In the genomic region with DNA sequence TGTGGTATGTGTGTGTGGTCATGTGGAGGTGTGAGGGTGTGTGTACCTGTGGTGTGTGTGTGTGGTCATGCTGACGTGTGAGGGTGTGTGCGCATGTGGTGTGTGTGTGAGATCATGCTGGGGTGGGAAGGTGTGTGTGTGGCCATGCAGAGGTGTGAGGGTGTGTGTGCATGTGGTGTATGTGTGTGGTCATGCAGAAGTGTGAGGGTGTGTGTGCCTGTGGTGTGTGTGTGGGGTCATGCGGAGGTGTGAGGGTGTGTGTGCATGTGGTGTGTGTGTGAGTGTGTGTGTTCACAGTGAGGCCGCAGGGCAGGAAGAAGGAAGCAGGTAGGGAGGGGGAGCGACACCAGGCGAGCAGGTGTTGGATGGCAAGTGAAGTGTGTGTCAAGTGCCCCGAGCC, we compare ENCODE assay signal across 2 cellular contexts.
TF ChIP-seq lines count a peak whose summit lies in the region.

No MANE protein-coding gene starts in this region.

TF ChIP-seq in HEK293, 187 proteins besides CTCF, POLR2A, EP300 and RAD21 (continues in another document):
- TF ChIP-seq ZXDB (tag by site-specific recombination; IDR thresholded peaks at IDR 0.05) = no peak
- TF ChIP-seq YY2 (tag by site-specific recombination; IDR thresholded peaks at IDR 0.05) = no peak
- no peak for TF ChIP-seq ZNF155 (tag by site-specific recombination; IDR thresholded peaks at IDR 0.05)
- no peak for TF ChIP-seq ZNF211 (tag by site-specific recombination; IDR thresholded peaks at IDR 0.05; ENCODE audit: low read depth)
- TF ChIP-seq, protein P1, sequence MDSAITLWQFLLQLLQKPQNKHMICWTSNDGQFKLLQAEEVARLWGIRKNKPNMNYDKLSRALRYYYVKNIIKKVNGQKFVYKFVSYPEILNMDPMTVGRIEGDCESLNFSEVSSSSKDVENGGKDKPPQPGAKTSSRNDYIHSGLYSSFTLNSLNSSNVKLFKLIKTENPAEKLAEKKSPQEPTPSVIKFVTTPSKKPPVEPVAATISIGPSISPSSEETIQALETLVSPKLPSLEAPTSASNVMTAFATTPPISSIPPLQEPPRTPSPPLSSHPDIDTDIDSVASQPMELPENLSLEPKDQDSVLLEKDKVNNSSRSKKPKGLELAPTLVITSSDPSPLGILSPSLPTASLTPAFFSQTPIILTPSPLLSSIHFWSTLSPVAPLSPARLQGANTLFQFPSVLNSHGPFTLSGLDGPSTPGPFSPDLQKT (IDR thresholded peaks at IDR 0.05; ENCODE audit: borderline replicate concordance, low read depth, low read length) = no peak
- TF ChIP-seq ZNF394 (tag by site-specific recombination; IDR thresholded peaks at IDR 0.05; ENCODE audit: borderline replicate concordance) = no peak
- TF ChIP-seq ZNF747 (tag by site-specific recombination; IDR thresholded peaks at IDR 0.05) = no peak
- TF ChIP-seq ZNF701 (tag by site-specific recombination; IDR thresholded peaks at IDR 0.05) = no peak
- no peak for TF ChIP-seq BCL11A (tag by site-specific recombination; IDR thresholded peaks at IDR 0.05; ENCODE audit: low read depth)
- TF ChIP-seq ZFHX2 (tag by site-specific recombination; conservative IDR thresholded peaks at IDR 0.05) = peak; percentile 85
- no peak for TF ChIP-seq PRDM1 (tag by site-specific recombination; IDR thresholded peaks at IDR 0.05)
- TF ChIP-seq EGR2 (tag by site-specific recombination; IDR thresholded peaks at IDR 0.05; ENCODE audit: low read depth) = peak; percentile 89; the same call in 1 of the 2 replicates
- no peak for TF ChIP-seq ZNF473 (tag by site-specific recombination; IDR thresholded peaks at IDR 0.05)
- no peak for TF ChIP-seq ZNF558 (tag by site-specific recombination; IDR thresholded peaks at IDR 0.05)
- TF ChIP-seq, protein P2, sequence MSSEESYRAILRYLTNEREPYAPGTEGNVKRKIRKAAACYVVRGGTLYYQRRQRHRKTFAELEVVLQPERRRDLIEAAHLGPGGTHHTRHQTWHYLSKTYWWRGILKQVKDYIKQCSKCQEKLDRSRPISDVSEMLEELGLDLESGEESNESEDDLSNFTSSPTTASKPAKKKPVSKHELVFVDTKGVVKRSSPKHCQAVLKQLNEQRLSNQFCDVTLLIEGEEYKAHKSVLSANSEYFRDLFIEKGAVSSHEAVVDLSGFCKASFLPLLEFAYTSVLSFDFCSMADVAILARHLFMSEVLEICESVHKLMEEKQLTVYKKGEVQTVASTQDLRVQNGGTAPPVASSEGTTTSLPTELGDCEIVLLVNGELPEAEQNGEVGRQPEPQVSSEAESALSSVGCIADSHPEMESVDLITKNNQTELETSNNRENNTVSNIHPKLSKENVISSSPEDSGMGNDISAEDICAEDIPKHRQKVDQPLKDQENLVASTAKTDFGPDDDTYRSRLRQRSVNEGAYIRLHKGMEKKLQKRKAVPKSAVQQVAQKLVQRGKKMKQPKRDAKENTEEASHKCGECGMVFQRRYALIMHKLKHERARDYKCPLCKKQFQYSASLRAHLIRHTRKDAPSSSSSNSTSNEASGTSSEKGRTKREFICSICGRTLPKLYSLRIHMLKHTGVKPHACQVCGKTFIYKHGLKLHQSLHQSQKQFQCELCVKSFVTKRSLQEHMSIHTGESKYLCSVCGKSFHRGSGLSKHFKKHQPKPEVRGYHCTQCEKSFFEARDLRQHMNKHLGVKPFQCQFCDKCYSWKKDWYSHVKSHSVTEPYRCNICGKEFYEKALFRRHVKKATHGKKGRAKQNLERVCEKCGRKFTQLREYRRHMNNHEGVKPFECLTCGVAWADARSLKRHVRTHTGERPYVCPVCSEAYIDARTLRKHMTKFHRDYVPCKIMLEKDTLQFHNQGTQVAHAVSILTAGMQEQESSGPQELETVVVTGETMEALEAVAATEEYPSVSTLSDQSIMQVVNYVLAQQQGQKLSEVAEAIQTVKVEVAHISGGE (tag by site-specific recombination; conservative IDR thresholded peaks at IDR 0.05; ENCODE audit: low read depth) = no peak
- TF ChIP-seq ZNF610 (tag by site-specific recombination; IDR thresholded peaks at IDR 0.05; ENCODE audit: borderline replicate concordance) = no peak
- TF ChIP-seq ZNF239 (tag by site-specific recombination; IDR thresholded peaks at IDR 0.05) = 0 out of 2 replicates have a peak, but pooled peaks have one; percentile 30
- TF ChIP-seq, protein P3, sequence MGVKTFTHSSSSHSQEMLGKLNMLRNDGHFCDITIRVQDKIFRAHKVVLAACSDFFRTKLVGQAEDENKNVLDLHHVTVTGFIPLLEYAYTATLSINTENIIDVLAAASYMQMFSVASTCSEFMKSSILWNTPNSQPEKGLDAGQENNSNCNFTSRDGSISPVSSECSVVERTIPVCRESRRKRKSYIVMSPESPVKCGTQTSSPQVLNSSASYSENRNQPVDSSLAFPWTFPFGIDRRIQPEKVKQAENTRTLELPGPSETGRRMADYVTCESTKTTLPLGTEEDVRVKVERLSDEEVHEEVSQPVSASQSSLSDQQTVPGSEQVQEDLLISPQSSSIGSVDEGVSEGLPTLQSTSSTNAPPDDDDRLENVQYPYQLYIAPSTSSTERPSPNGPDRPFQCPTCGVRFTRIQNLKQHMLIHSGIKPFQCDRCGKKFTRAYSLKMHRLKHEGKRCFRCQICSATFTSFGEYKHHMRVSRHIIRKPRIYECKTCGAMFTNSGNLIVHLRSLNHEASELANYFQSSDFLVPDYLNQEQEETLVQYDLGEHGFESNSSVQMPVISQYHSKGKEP (tag by site-specific recombination; IDR thresholded peaks at IDR 0.05) = no peak
- TF ChIP-seq ZNF175 (tag by site-specific recombination; IDR thresholded peaks at IDR 0.05) = no peak
- no peak for TF ChIP-seq ZNF341 (tag by site-specific recombination; IDR thresholded peaks at IDR 0.05; ENCODE audit: low read depth)
- no peak for TF ChIP-seq ZNF664 (tag by site-specific recombination; IDR thresholded peaks at IDR 0.05)
- no peak for TF ChIP-seq ZSCAN23 (tag by site-specific recombination; IDR thresholded peaks at IDR 0.05)
- TF ChIP-seq ZIC2 (tag by site-specific recombination; IDR thresholded peaks at IDR 0.05) = no peak
- TF ChIP-seq, protein P4, sequence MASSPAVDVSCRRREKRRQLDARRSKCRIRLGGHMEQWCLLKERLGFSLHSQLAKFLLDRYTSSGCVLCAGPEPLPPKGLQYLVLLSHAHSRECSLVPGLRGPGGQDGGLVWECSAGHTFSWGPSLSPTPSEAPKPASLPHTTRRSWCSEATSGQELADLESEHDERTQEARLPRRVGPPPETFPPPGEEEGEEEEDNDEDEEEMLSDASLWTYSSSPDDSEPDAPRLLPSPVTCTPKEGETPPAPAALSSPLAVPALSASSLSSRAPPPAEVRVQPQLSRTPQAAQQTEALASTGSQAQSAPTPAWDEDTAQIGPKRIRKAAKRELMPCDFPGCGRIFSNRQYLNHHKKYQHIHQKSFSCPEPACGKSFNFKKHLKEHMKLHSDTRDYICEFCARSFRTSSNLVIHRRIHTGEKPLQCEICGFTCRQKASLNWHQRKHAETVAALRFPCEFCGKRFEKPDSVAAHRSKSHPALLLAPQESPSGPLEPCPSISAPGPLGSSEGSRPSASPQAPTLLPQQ (tag by site-specific recombination; IDR thresholded peaks at IDR 0.05) = no peak

TF ChIP-seq in H1, 55 proteins besides CTCF, POLR2A, EP300 and RAD21:
- TF ChIP-seq CTBP2 (IDR thresholded peaks at IDR 0.05; ENCODE audit: borderline replicate concordance, insufficient read depth, insufficient read length, low read length) (no peak), MAFK (IDR thresholded peaks at IDR 0.05; ENCODE audit: low read depth, low read length) (no peak), RNF2 (IDR thresholded peaks at IDR 0.05; ENCODE audit: borderline replicate concordance, low read depth, low read length, missing control alignments, poor library complexity, severe bottlenecking) (no peak), CEBPB (IDR thresholded peaks at IDR 0.05; ENCODE audit: low read depth, low read length) (no peak), POLR2AphosphoS5 (IDR thresholded peaks at IDR 0.05; ENCODE audit: low read depth, low read length) (no peak), CHD2 (IDR thresholded peaks at IDR 0.05; ENCODE audit: low read length) (no peak), TAF1 (IDR thresholded peaks at IDR 0.05; ENCODE audit: low read depth, low read length) (no peak), JUN (IDR thresholded peaks at IDR 0.05; ENCODE audit: low read depth, low read length) (no peak), HDAC2 (IDR thresholded peaks at IDR 0.05; ENCODE audit: borderline replicate concordance in 1 of 2, low read depth in 2 of 2, low read length in 2 of 2) (no peak), TEAD4 (IDR thresholded peaks at IDR 0.05; ENCODE audit: low read depth, low read length) (no peak), RXRA (IDR thresholded peaks at IDR 0.05; ENCODE audit: insufficient read depth, low read depth, low read length) (no peak), POU5F1 (IDR thresholded peaks at IDR 0.05; ENCODE audit: low read depth, low read length) (no peak), PHF8 (conservative IDR thresholded peaks at IDR 0.05; ENCODE audit: low read depth, low read length) (no peak), BRCA1 (IDR thresholded peaks at IDR 0.05; ENCODE audit: low read depth, low read length) (no peak), SP2 (IDR thresholded peaks at IDR 0.05; ENCODE audit: low read length) (no peak), SIRT6 (IDR thresholded peaks at IDR 0.05; ENCODE audit: low read length) (no peak), SAP30 (IDR thresholded peaks at IDR 0.05; ENCODE audit: insufficient read depth, insufficient replicate concordance, low read length) (no peak), TBP (IDR thresholded peaks at IDR 0.05; ENCODE audit: low read depth, low read length) (no peak)
TF ChIP-seq in H1: peak in this region for 0.
